Comparison of ENCODE assay signal across 8 cellular contexts in genomic region chr7:27174077-27175004, GRCh38. TPM values are rescaled to one million over a fixed set of nuclear protein-coding genes. Genes with fewer than 3 reads are reported as not detected.
DNase-seq lines count a peak whose midpoint lies in the region; TF ChIP-seq lines count a peak whose summit lies in the region.

TSS of gene HOXA10 (minus strand) at chr7:27174320. CDS start at chr7:27174306, 14 bp downstream.

- H3K27me3 ChIP-seq in SJCRH30 = 0 out of 2 replicates have a peak, but pooled peaks cover 5% of the 10 kb centered on the region

- H3K4me1 ChIP-seq in SJCRH30 = peaks cover 8% of the 10 kb centered on the region

- H3K4me1 Mint-ChIP-seq in activated CD4-positive, alpha-beta T cell treated with anti-CD3 and anti-CD28 coated beads, Interleukin-2, amount 10 ng/mL, durations not matched to agents 24 days and 14 days = peaks cover 5% of the 10 kb centered on the region
- no peaks in the 10 kb centered on the region for H3K4me1 Mint-ChIP-seq in glutamatergic neuron (ENCODE audit: low read depth, unreplicated experiment)

- H3K36me3 ChIP-seq in SJCRH30 = peaks cover 5% of the 10 kb centered on the region; the same call in 1 of the 2 replicates

- peak within 1 kb of the TSS; percentile 82 for H3K27ac ChIP-seq in SJCRH30

- intact Hi-C loops in activated CD4-positive, alpha-beta T cell treated with anti-CD3 and anti-CD28 coated beads, Interleukin-2, amount 10 ng/mL, durations not matched to agents 24 days and 14 days (cut with micrococcal nuclease) = no loop called here

- H3K9me3 ChIP-seq in SJCRH30 (replicated peaks) = no peaks in the 10 kb centered on the region

- DNase-seq in activated CD4-positive, alpha-beta T cell treated with anti-CD3 and anti-CD28 coated beads, Interleukin-2, amount 10 ng/mL, durations not matched to agents 24 days and 14 days = no peak
- no peak for DNase-seq in activated CD4-positive, alpha-beta T cell treated with anti-CD3 and anti-CD28 coated beads, Interleukin-2, amount 50 U/mL, for 48 hours
- peak in 1 of 2 experiments; percentile 40 for DNase-seq in SJCRH30
- DNase-seq in glutamatergic neuron = peak; percentile 19
- no peak for DNase-seq in skeletal muscle cell (ENCODE audit: low read depth)
- DNase-seq in GM20000 (ENCODE audit: low spot score) = no peak
- no peak for DNase-seq in effector CD4-positive, alpha-beta T cell
- DNase-seq in GOT3 (lab: John Stamatoyannopoulos, UW) = no peak

- no peak within 1 kb of the TSS for H3K4me3 Mint-ChIP-seq in activated CD4-positive, alpha-beta T cell treated with anti-CD3 and anti-CD28 coated beads, Interleukin-2, amount 10 ng/mL, durations not matched to agents 24 days and 14 days
- no peak within 1 kb of the TSS for H3K4me3 Mint-ChIP-seq in glutamatergic neuron (ENCODE audit: unreplicated experiment)

- H3K4me3 ChIP-seq in SJCRH30 = peak within 1 kb of the TSS; percentile 84
- H3K4me3 ChIP-seq in skeletal muscle cell (ENCODE audit: low read depth, low read length) = peak within 1 kb of the TSS; percentile 78

- H3K27me3 Mint-ChIP-seq in activated CD4-positive, alpha-beta T cell treated with anti-CD3 and anti-CD28 coated beads, Interleukin-2, amount 10 ng/mL, durations not matched to agents 24 days and 14 days = peaks cover 60% of the 10 kb centered on the region
- peaks cover 38% of the 10 kb centered on the region for H3K27me3 Mint-ChIP-seq in glutamatergic neuron (ENCODE audit: unreplicated experiment)

- H3K9me3 Mint-ChIP-seq in activated CD4-positive, alpha-beta T cell treated with anti-CD3 and anti-CD28 coated beads, Interleukin-2, amount 10 ng/mL, durations not matched to agents 24 days and 14 days = peaks cover 8% of the 10 kb centered on the region
- peaks cover 7% of the 10 kb centered on the region for H3K9me3 Mint-ChIP-seq in glutamatergic neuron (ENCODE audit: unreplicated experiment)

- peak within 1 kb of the TSS; percentile 51 for H3K27ac Mint-ChIP-seq in activated CD4-positive, alpha-beta T cell treated with anti-CD3 and anti-CD28 coated beads, Interleukin-2, amount 10 ng/mL, durations not matched to agents 24 days and 14 days
- H3K27ac Mint-ChIP-seq in glutamatergic neuron (ENCODE audit: unreplicated experiment) = no peak within 1 kb of the TSS

- TF ChIP-seq CTCF in glutamatergic neuron (IDR thresholded peaks at IDR 0.05; ENCODE audit: partially characterized antibody, unreplicated experiment) (no peak), GM20000 (IDR thresholded peaks at IDR 0.05; ENCODE audit: extremely low read depth, missing control alignments) (no peak)

- peaks cover 3% of the 10 kb centered on the region for H3K36me3 Mint-ChIP-seq in activated CD4-positive, alpha-beta T cell treated with anti-CD3 and anti-CD28 coated beads, Interleukin-2, amount 10 ng/mL, durations not matched to agents 24 days and 14 days (ENCODE audit: low read depth)
- H3K36me3 Mint-ChIP-seq in glutamatergic neuron (ENCODE audit: unreplicated experiment) = peaks cover 4% of the 10 kb centered on the region

RNA-seq across cellular contexts. Expression of gene HOXA10, which starts in this region (rescaled TPM):
- total RNA-seq in activated CD4-positive, alpha-beta T cell treated with anti-CD3 and anti-CD28 coated beads, Interleukin-2, amount 10 ng/mL, durations not matched to agents 24 days and 14 days = not detected in 2 replicates
- 16.2 and 17.2 TPM in 2 replicates for total RNA-seq in SJCRH30 (2014; rRNA removed; shearing (Covaris generic))
- total RNA-seq in glutamatergic neuron (ENCODE audit: unreplicated experiment) = not detected

Comparison
In these comparisons a context has a peak if more than half of its experiments do, and no peak if none do; other contexts are left out.
1. RNA of gene HOXA10 (total RNA-seq): 16.2 to 17.2 TPM in SJCRH30; not detected in activated CD4-positive, alpha-beta T cell treated with anti-CD3 and anti-CD28 coated beads, Interleukin-2, amount 10 ng/mL, durations not matched to agents 24 days and 14 days and not detected in glutamatergic neuron (single experiment); every median in the first group is over 10 times any median in the second.
2. Peak in DNase-seq in glutamatergic neuron; RNA of the gene not detected or under 1 TPM.